ENCODE assay signal across 16 cellular contexts in the genomic region with DNA sequence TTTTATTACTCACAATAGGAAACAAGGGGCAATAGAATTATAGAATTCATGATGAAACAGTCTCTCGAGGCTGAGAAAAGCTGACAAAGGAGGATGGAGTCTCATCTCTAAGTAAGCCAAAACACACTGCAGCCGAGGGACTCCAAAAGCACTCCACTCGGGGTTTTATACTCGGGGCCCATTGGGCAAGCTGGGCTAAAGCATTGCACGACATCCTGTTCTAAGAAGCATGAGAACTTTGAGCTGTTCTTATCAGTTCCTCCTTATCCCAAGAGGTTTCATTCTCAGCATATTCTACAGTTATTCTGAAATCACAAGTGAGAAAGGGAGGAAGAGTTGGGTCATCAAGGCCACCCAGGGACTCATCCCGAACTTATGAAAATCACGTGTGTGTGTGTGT.
DNase-seq lines count a peak whose midpoint lies in the region; ATAC-seq and TF ChIP-seq lines count a peak whose summit lies in the region.
"Had no signal": no experiment of that assay in that cellular context is flagged by ENCODE, and none has a peak within 500 bp of the region (broad histone marks: within the 10 kb centered on the region; RNA-seq: fewer than 3 reads in every experiment).

No MANE protein-coding gene starts in this region.

- no peaks in the 10 kb centered on the region for H3K4me1 ChIP-seq in DND-41 (ENCODE audit: insufficient read depth, low read length)

- no peaks in the 10 kb centered on the region for H3K27me3 ChIP-seq in DND-41 (ENCODE audit: insufficient read depth, low read length, poor library complexity)

- no peaks in the 10 kb centered on the region for H3K27me3 Mint-ChIP-seq in T-helper 17 cell
- H3K27me3 Mint-ChIP-seq: CD4-positive, alpha-beta memory T cell had no signal

- no peaks in the 10 kb centered on the region for H3K36me3 ChIP-seq in DND-41 (ENCODE audit: insufficient read depth, low read length)

- H3K4me2 ChIP-seq in DND-41 (ENCODE audit: insufficient read depth, low read length): no peak overlapping the region

- H2AFZ ChIP-seq in DND-41 (ENCODE audit: low read depth, low read length): peak overlapping the region; percentile 36; the same call in 1 of the 2 replicates

- H3K4me3 ChIP-seq in DND-41 (ENCODE audit: low read depth in 1 of 2, low read length in 2 of 2) (no peak overlapping the region), NB4 (ENCODE audit: low read depth, low read length) (no peak overlapping the region)

- H3K9ac ChIP-seq in DND-41 (ENCODE audit: low read depth, low read length): no peak overlapping the region

- H3K27ac Mint-ChIP-seq in T-helper 17 cell: no peak overlapping the region
- H3K27ac Mint-ChIP-seq: CD4-positive, alpha-beta memory T cell had no signal

- no peak overlapping the region for H3K27ac ChIP-seq in DND-41 (ENCODE audit: low read length)
- H3K27ac ChIP-seq: HL-60 had no signal

- TF ChIP-seq CTCF in DND-41 (IDR thresholded peaks at IDR 0.05; ENCODE audit: borderline replicate concordance, extremely low read depth, low read length, poor library complexity, severe bottlenecking): no peak
- no peak for TF ChIP-seq CTCF in NB4 (IDR thresholded peaks at IDR 0.05; ENCODE audit: low read depth, low read length)

- no peaks in the 10 kb centered on the region for H3K36me3 Mint-ChIP-seq in T-helper 17 cell (ENCODE audit: low read depth)
- H3K36me3 Mint-ChIP-seq: CD4-positive, alpha-beta memory T cell had no signal

- no peak overlapping the region for H3K4me3 Mint-ChIP-seq in T-helper 17 cell
- H3K4me3 Mint-ChIP-seq: CD4-positive, alpha-beta memory T cell had no signal

- H3K79me2 ChIP-seq in DND-41 (ENCODE audit: insufficient read depth, low read length): no peaks in the 10 kb centered on the region

- no peaks in the 10 kb centered on the region for H3K9me3 ChIP-seq in DND-41 (ENCODE audit: insufficient read depth, low read length, severe bottlenecking)
- no peaks in the 10 kb centered on the region for H3K9me3 ChIP-seq in T-helper 17 cell (ENCODE audit: control insufficient read depth, low read length, poor library complexity, severe bottlenecking)

- ATAC-seq in DND-41 (ENCODE audit: insufficient read depth, low read depth) (no peak), T-helper 17 cell (no peak)
- ATAC-seq: HCT116 had no signal

- no peaks in the 10 kb centered on the region for H4K20me1 ChIP-seq in DND-41 (ENCODE audit: insufficient read depth, low read length)

- no peak for TF ChIP-seq POLR2A in NB4 (IDR thresholded peaks at IDR 0.05; ENCODE audit: extremely low read depth, insufficient read length)

- DNase-seq in DND-41 (no peak), NB4 (ENCODE audit: low read depth) (peak; percentile 6), SKM-1 (lab: John Stamatoyannopoulos, UW; ENCODE audit: unreplicated experiment) (peak; percentile 21), islet precursor cell (peak; percentile 32), SW480 (ENCODE audit: low spot score) (no peak), T-helper 17 cell (no peak)
- no peak for DNase-seq in central memory CD4-positive, alpha-beta T cell
- no peak for DNase-seq in stimulated activated CD4-positive, alpha-beta T cell treated with anti-CD3 and anti-CD28 coated beads, Interleukin-4, amount 100 ng/mL, for 1 hour
- DNase-seq: ACHN; C1 segment of cervical spinal cord; CD4-positive, alpha-beta memory T cell; DMS153; DMS79 treated with DMSO at 0.1 percent for 48 hours; GDM1 had no signal

- no peaks in the 10 kb centered on the region for H3K4me1 Mint-ChIP-seq in T-helper 17 cell
- H3K4me1 Mint-ChIP-seq: CD4-positive, alpha-beta memory T cell had no signal

Comparison
In these comparisons a context has a peak if more than half of its experiments do, and no peak if none do; other contexts are left out.
1. DNase-seq: peak in NB4 (single experiment), SKM-1 (single experiment) and islet precursor cell (single experiment); none in DND-41 (single experiment), central memory CD4-positive, alpha-beta T cell (single experiment), SW480 (single experiment), stimulated activated CD4-positive, alpha-beta T cell treated with anti-CD3 and anti-CD28 coated beads, Interleukin-4, amount 100 ng/mL, for 1 hour (single experiment) and T-helper 17 cell (0 of 3).